16 cellular contexts compared by ENCODE assay signal in genomic region chr1:221190249-221190648, GRCh38.
"Had no signal": no experiment of that assay in that cellular context is flagged by ENCODE, and none has a peak within 500 bp of the region (broad histone marks: within the 10 kb centered on the region; RNA-seq: fewer than 3 reads in every experiment).

No MANE protein-coding gene starts in this region.

- DNase-seq: cortex of kidney; head of caudate nucleus; left ventricle myocardium superior; lower lobe of right lung; naive thymus-derived CD8-positive, alpha-beta T cell; nephron progenitor cell; nucleus accumbens; ovary; posterior cingulate gyrus; psoas muscle; right cardiac atrium; sigmoid colon; stimulated activated CD4-positive, alpha-beta T cell treated with anti-CD3 and anti-CD28 coated beads, Interleukin-2, amount 100 ng/mL, for 24 hours; stimulated activated CD4-positive, alpha-beta T cell treated with anti-CD3 and anti-CD28 coated beads, Interleukin-4, amount 100 ng/mL, for 4 hours; stimulated activated naive B cell treated with anti-CD40 and anti-IgM and Interleukin-4, amounts not matched to agents 10 μg/mL and 1 μg/mL and 100 μg/mL, for 72 hours; upper lobe of left lung had no signal
